Comparison of ENCODE assay signal across 21 cellular contexts in the genomic region with DNA sequence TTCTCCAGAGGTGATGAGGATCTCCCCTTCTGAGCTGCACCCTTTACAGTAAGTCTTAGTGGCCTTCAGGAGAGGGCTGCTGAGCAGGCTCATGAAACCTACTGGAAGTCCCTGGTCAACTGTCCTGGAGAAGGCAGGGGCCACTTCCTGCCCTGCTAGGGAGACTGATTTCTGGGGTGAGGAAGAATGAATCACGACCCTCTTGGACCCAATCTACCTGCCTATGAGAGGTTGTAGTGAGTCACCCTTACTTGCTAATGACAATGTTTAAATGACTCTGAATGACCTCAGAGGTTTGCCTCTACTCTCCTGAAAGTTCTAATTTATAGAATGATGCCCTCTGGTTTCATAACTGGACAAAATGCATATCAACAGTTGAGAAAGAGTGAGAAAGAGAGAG.
DNase-seq lines count a peak whose midpoint lies in the region; ATAC-seq and TF ChIP-seq lines count a peak whose summit lies in the region.
"Had no signal": no experiment of that assay in that cellular context is flagged by ENCODE, and none has a peak within 500 bp of the region (broad histone marks: within the 10 kb centered on the region; RNA-seq: fewer than 3 reads in every experiment).

No MANE protein-coding gene starts in this region.

- H3K79me2 ChIP-seq in mammary epithelial cell (ENCODE audit: insufficient read depth, low read length): no peaks in the 10 kb centered on the region
- H3K79me2 ChIP-seq: parathyroid adenoma had no signal

- H3K36me3 ChIP-seq in MG63 (no peaks in the 10 kb centered on the region), mammary epithelial cell (ENCODE audit: insufficient read depth, low read length) (no peaks in the 10 kb centered on the region)
- H3K36me3 ChIP-seq: right lobe of liver, thyroid gland, WERI-Rb-1 had no signal

- peak overlapping the region; percentile 94 for H3K27ac Mint-ChIP-seq in mesothelial cell of epicardium
- H3K27ac Mint-ChIP-seq in stimulated activated naive B cell treated with anti-CD40 and anti-IgM and Interleukin-4, amounts not matched to agents 10 μg/mL and 1 μg/mL and 100 μg/mL, for 72 hours: no peak overlapping the region
- H3K27ac Mint-ChIP-seq: activated naive CD4-positive, alpha-beta T cell treated with anti-CD3 and anti-CD28 coated beads for 36 hours; CD8-positive, alpha-beta memory T cell; nephron progenitor cell had no signal

- peak overlapping the region; percentile 96 for H3K27ac ChIP-seq in mammary epithelial cell (ENCODE audit: insufficient read depth, low read depth, low read length)
- H3K27ac ChIP-seq in coronary artery: no peak overlapping the region
- H3K27ac ChIP-seq: parathyroid adenoma, right lobe of liver, thyroid gland, WERI-Rb-1 had no signal

- in situ Hi-C loops in mammary epithelial cell (cut with MboI; ENCODE audit: low sequenced_read_pairs in 2 of 2): no loop called here

- no peak for ATAC-seq in stimulated activated naive B cell treated with anti-CD40 and anti-IgM and Interleukin-4, amounts not matched to agents 10 μg/mL and 1 μg/mL and 100 μg/mL, for 72 hours (replicated peaks)
- no peak for ATAC-seq in HG03378 (IDR thresholded peaks at IDR 0.05; ENCODE audit: unreplicated experiment)
- ATAC-seq: left lobe of liver, right lobe of liver had no signal

- H3K4me1 ChIP-seq in mammary epithelial cell (ENCODE audit: insufficient read depth, low read length): peaks cover 30% of the 10 kb centered on the region
- H3K4me1 ChIP-seq: parathyroid adenoma, right lobe of liver, thyroid gland had no signal

- H3K9me3 ChIP-seq in MG63: no peaks in the 10 kb centered on the region
- H3K9me3 ChIP-seq in mammary epithelial cell (replicated peaks; ENCODE audit: insufficient read depth, low read length): no peaks in the 10 kb centered on the region
- H3K9me3 ChIP-seq: right lobe of liver, thyroid gland had no signal

- peaks cover 15% of the 10 kb centered on the region for H3K9me3 Mint-ChIP-seq in mesothelial cell of epicardium
- peaks cover 0 to 2% of the 10 kb centered on the region in 2 donors for H3K9me3 Mint-ChIP-seq in stimulated activated naive B cell treated with anti-CD40 and anti-IgM and Interleukin-4, amounts not matched to agents 10 μg/mL and 1 μg/mL and 100 μg/mL, for 72 hours
- H3K9me3 Mint-ChIP-seq: activated naive CD4-positive, alpha-beta T cell treated with anti-CD3 and anti-CD28 coated beads for 36 hours; CD8-positive, alpha-beta memory T cell had no signal

- no peak overlapping the region for H3K4me3 Mint-ChIP-seq in mesothelial cell of epicardium
- H3K4me3 Mint-ChIP-seq in stimulated activated naive B cell treated with anti-CD40 and anti-IgM and Interleukin-4, amounts not matched to agents 10 μg/mL and 1 μg/mL and 100 μg/mL, for 72 hours: no peak overlapping the region
- H3K4me3 Mint-ChIP-seq: activated naive CD4-positive, alpha-beta T cell treated with anti-CD3 and anti-CD28 coated beads for 36 hours; CD8-positive, alpha-beta memory T cell; nephron progenitor cell had no signal

- no peaks in the 10 kb centered on the region for H3K36me3 Mint-ChIP-seq in mesothelial cell of epicardium
- H3K36me3 Mint-ChIP-seq in stimulated activated naive B cell treated with anti-CD40 and anti-IgM and Interleukin-4, amounts not matched to agents 10 μg/mL and 1 μg/mL and 100 μg/mL, for 72 hours: no peaks in the 10 kb centered on the region
- H3K36me3 Mint-ChIP-seq: CD8-positive, alpha-beta memory T cell had no signal

- TF ChIP-seq CTCF in mammary epithelial cell (conservative IDR thresholded peaks at IDR 0.05 in 1 of 2, IDR thresholded peaks at IDR 0.05 in 1 of 2; ENCODE audit: extremely low read depth in 1 of 2, insufficient read depth in 1 of 2, low read depth in 1 of 2, low read length in 2 of 2) (no peak), mesothelial cell of epicardium (IDR thresholded peaks at IDR 0.05; ENCODE audit: unreplicated experiment) (no peak), coronary artery (IDR thresholded peaks at IDR 0.05) (no peak)

- H3K9ac ChIP-seq in mammary epithelial cell (ENCODE audit: insufficient read depth, low read length): peak overlapping the region; percentile 62
- H3K9ac ChIP-seq: parathyroid adenoma had no signal

- CTCF ChIA-PET in mammary epithelial cell (lab: Charles Lee; ENCODE audit: low non-redundant PET): no interaction called here

- peaks cover 14% of the 10 kb centered on the region for H3K4me1 Mint-ChIP-seq in mesothelial cell of epicardium
- H3K4me1 Mint-ChIP-seq in stimulated activated naive B cell treated with anti-CD40 and anti-IgM and Interleukin-4, amounts not matched to agents 10 μg/mL and 1 μg/mL and 100 μg/mL, for 72 hours: no peaks in the 10 kb centered on the region
- H3K4me1 Mint-ChIP-seq: CD8-positive, alpha-beta memory T cell had no signal

- H4K20me1 ChIP-seq in mammary epithelial cell (ENCODE audit: insufficient read depth, low read length): no peaks in the 10 kb centered on the region

- H2AFZ ChIP-seq in mammary epithelial cell (ENCODE audit: low read depth, low read length): peak overlapping the region; percentile 25
- H2AFZ ChIP-seq: parathyroid adenoma had no signal

- BruUV-seq in mammary epithelial cell (replicated peaks; lab: Mats Ljungman, UMichigan): no TSS peak

- intact Hi-C loops in mammary epithelial cell (cut with micrococcal nuclease): loop anchor here (1.0 kb wide), 1 partner anchor 37 kb away; no protein-coding TSS in a partner anchor

- DNase-seq in ELR (ENCODE audit: low read depth) (peak; percentile 80), MG63 (peak; percentile 13), mammary epithelial cell (peak; percentile 83), mesothelial cell of epicardium (ENCODE audit: low spot score in 2 of 2, unreplicated experiment in 2 of 2) (no peak), coronary artery (ENCODE audit: low spot score) (no peak)
- no peak for DNase-seq in stimulated activated naive B cell treated with anti-CD40 and anti-IgM and Interleukin-4, amounts not matched to agents 10 μg/mL and 1 μg/mL and 100 μg/mL, for 72 hours
- DNase-seq: activated CD4-positive, alpha-beta T cell treated with anti-CD3 and anti-CD28 coated beads, Interleukin-2, amount 50 U/mL, for 48 hours; activated naive CD4-positive, alpha-beta T cell treated with anti-CD3 and anti-CD28 coated beads for 36 hours; aorta; CD8-positive, alpha-beta memory T cell; DMS53; midbrain; NCI-H1417; NCI-H2107; nephron progenitor cell; right lobe of liver; thyroid gland; WERI-Rb-1 had no signal

- 0% methylated on average over 1 of the region's 1 CpG for WGBS in mammary epithelial cell (ENCODE audit: low coverage, missing lambda C conversion rate)

- dilution Hi-C loops in mammary epithelial cell (cut with HindIII; ENCODE audit: low sequenced_read_pairs): loop anchor here (5.0 kb wide), 1 partner anchor 49 kb away; no protein-coding TSS in a partner anchor

- H3K27me3 ChIP-seq in MG63: no peaks in the 10 kb centered on the region
- H3K27me3 ChIP-seq in mammary epithelial cell (ENCODE audit: insufficient read depth, low read length): no peaks in the 10 kb centered on the region
- H3K27me3 ChIP-seq: right lobe of liver, thyroid gland had no signal

- H3K4me2 ChIP-seq in mammary epithelial cell (ENCODE audit: insufficient read depth, low read depth, low read length): peak overlapping the region; percentile 15

- H3K4me3 ChIP-seq in MG63 (no peak overlapping the region), mammary epithelial cell (replicated peaks in 1 of 3; ENCODE audit: insufficient read depth in 1 of 3, low read depth in 2 of 3, low read length in 3 of 3) (no peak overlapping the region), coronary artery (no peak overlapping the region)
- H3K4me3 ChIP-seq: right lobe of liver, thyroid gland had no signal

- peaks cover 7% of the 10 kb centered on the region for H3K27me3 Mint-ChIP-seq in mesothelial cell of epicardium (ENCODE audit: low read depth)
- H3K27me3 Mint-ChIP-seq in stimulated activated naive B cell treated with anti-CD40 and anti-IgM and Interleukin-4, amounts not matched to agents 10 μg/mL and 1 μg/mL and 100 μg/mL, for 72 hours: peaks cover 17 to 26% of the 10 kb centered on the region in 2 donors

Comparison
In these comparisons a context has a peak if more than half of its experiments do, and no peak if none do; other contexts are left out.
1. DNase-seq: peak in ELR (single experiment), MG63 (single experiment) and mammary epithelial cell (single experiment); none in mesothelial cell of epicardium (0 of 2), coronary artery (single experiment) and stimulated activated naive B cell treated with anti-CD40 and anti-IgM and Interleukin-4, amounts not matched to agents 10 μg/mL and 1 μg/mL and 100 μg/mL, for 72 hours (single experiment).